In the genomic region with DNA sequence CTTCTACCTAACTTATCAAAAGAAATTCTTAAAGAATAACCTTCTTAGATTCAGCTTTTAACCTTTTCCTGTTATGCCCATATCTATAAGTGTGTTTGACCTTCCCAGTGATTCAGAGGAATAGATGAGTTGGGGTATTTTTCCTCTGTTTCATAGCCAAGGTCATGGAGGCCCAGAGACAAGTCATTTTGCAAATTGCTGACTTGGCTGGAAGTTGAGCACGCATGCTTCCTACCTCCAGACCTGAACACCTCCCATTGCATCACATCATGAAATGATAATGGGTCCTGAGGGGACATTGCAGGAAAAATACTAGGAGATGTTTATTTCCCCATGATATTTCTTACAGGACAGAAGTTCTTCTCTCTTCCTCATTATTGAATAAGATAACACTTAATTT, we compare ENCODE assay signal across 25 cellular contexts.
DNase-seq lines count a peak whose midpoint lies in the region; ATAC-seq, FAIRE-seq and TF ChIP-seq lines count a peak whose summit lies in the region.
"Had no signal": no experiment of that assay in that cellular context is flagged by ENCODE, and none has a peak within 500 bp of the region (broad histone marks: within the 10 kb centered on the region; RNA-seq: fewer than 3 reads in every experiment).

No MANE protein-coding gene starts in this region.

- H3K9me1 ChIP-seq in K562 (ENCODE audit: control insufficient read depth, insufficient read depth, low read length) = no peaks in the 10 kb centered on the region

- H3K4me3 ChIP-seq in HepG2 (replicated peaks in 1 of 3; ENCODE audit: insufficient read depth in 1 of 3, low read depth in 2 of 3, low read length in 3 of 3) (no peak overlapping the region), right lobe of liver (no peak overlapping the region), K562 (no peak overlapping the region), stomach (no peak overlapping the region)
- H3K4me3 ChIP-seq: BLaER1 had no signal

- 20% methylated on average over 1 of the region's 1 CpG for WGBS in HepG2 (ENCODE audit: low lambda C conversion rate)
- 53% methylated on average over 1 of the region's 1 CpG for WGBS in right lobe of liver (ENCODE audit: insufficient coverage, low coverage, low lambda C conversion rate, missing lambda C conversion rate)
- WGBS in K562 (ENCODE audit: insufficient coverage, low coverage, missing lambda C conversion rate) = 10% methylated on average over 1 of the region's 1 CpG
- 77 to 97% (median 91%) methylated on average over 1 of the region's 1 CpG for WGBS in stomach, 5 donors

- H3K9me3 ChIP-seq in HepG2 (ENCODE audit: low read length) (peaks cover 15% of the 10 kb centered on the region), right lobe of liver (peaks cover 0 to 6% (median 0%) of the 10 kb centered on the region in 4 donors), K562 (replicated peaks; ENCODE audit: control insufficient read depth, insufficient read depth, low read depth, low read length) (no peaks in the 10 kb centered on the region), stomach (peaks cover 0 to 18% (median 4%) of the 10 kb centered on the region in 4 donors)
- H3K9me3 ChIP-seq: BE2C had no signal

- TF ChIP-seq RAD21 in HepG2 (CRISPR knock-in tag; IDR thresholded peaks at IDR 0.05) (no peak), K562 (CRISPR knock-in tag; conservative IDR thresholded peaks at IDR 0.05 in 1 of 2, IDR thresholded peaks at IDR 0.05 in 1 of 2) (no peak)

- H3K4me3 Mint-ChIP-seq in neural crest cell = no peak overlapping the region
- H3K4me3 Mint-ChIP-seq: CD14-positive monocyte; CD4-positive, alpha-beta memory T cell; CD8-positive, alpha-beta memory T cell had no signal

- DNase-seq in HepG2 (ENCODE audit: low spot score) (no peak), right lobe of liver (no peak), OCI-M1 (lab: John Stamatoyannopoulos, UW) (peak; percentile 68), K562 (ENCODE audit: extremely low read depth in 1 of 4, low spot score in 3 of 4) (no peak), neural crest cell (ENCODE audit: low read depth, low spot score) (no peak), stomach (no peak), DMS79 (lab: John Stamatoyannopoulos, UW) (no peak), dermis blood vessel endothelial cell (no peak)
- DNase-seq: ACHN; BE2C; C1 segment of cervical spinal cord; CD4-positive, alpha-beta memory T cell; CD4-positive, CD25-positive, alpha-beta regulatory T cell; CD8-positive, alpha-beta memory T cell; COR-L47; DMS 273 treated with DMSO at 0.1 percent for 48 hours; DMS153; DMS53; DMS79 treated with DMSO at 0.1 percent for 48 hours; GF-D8 had no signal

- CTCF ChIA-PET in HepG2 (lab: Yijun Ruan, JAX; ENCODE audit: low intra/inter-chr PET ratio, low total read pairs) (no interaction called here), K562 (lab: Yijun Ruan, JAX; ENCODE audit: low intra/inter-chr PET ratio) (no interaction called here)

- TF ChIP-seq POLR2A in HepG2 (IDR thresholded peaks at IDR 0.05; ENCODE audit: insufficient read depth in 1 of 2, low read depth in 2 of 2, low read length in 2 of 2) (no peak), right lobe of liver (IDR thresholded peaks at IDR 0.05) (no peak), K562 (conservative IDR thresholded peaks at IDR 0.05) (no peak), stomach (IDR thresholded peaks at IDR 0.05) (no peak)

- H3K9ac ChIP-seq in HepG2 (ENCODE audit: insufficient read depth, low read depth, low read length) = no peak overlapping the region
- H3K9ac ChIP-seq in K562 (ENCODE audit: insufficient read depth in 1 of 2, low read depth in 2 of 2, low read length in 2 of 2) = no peak overlapping the region
- H3K9ac ChIP-seq: BLaER1 had no signal

- peaks cover 14% of the 10 kb centered on the region for H3K9me3 Mint-ChIP-seq in neural crest cell

- no peaks in the 10 kb centered on the region for H3K27me3 Mint-ChIP-seq in neural crest cell (ENCODE audit: low read depth)

- no peak for TF ChIP-seq CTCF in HepG2 (CRISPR knock-in tag; IDR thresholded peaks at IDR 0.05)
- TF ChIP-seq CTCF in right lobe of liver (IDR thresholded peaks at IDR 0.05) = no peak
- no peak for TF ChIP-seq CTCF in K562 (IDR thresholded peaks at IDR 0.05 in 2 of 3, conservative IDR thresholded peaks at IDR 0.05 in 1 of 3; ENCODE audit: insufficient read depth in 2 of 3, low read depth in 1 of 3, low read length in 3 of 3)
- no peak for TF ChIP-seq CTCF in neural crest cell (conservative IDR thresholded peaks at IDR 0.05)
- no peak for TF ChIP-seq CTCF in stomach (IDR thresholded peaks at IDR 0.05)

- no peak for ATAC-seq in HepG2
- ATAC-seq in right lobe of liver = no peak
- no peak for ATAC-seq in K562

- H3K4me1 Mint-ChIP-seq in neural crest cell = no peaks in the 10 kb centered on the region
- H3K4me1 Mint-ChIP-seq: CD14-positive monocyte had no signal

- H3K36me3 ChIP-seq in HepG2 (replicated peaks in 1 of 2; ENCODE audit: control insufficient read depth in 1 of 2, insufficient read depth in 2 of 2, low read length in 2 of 2) = no peaks in the 10 kb centered on the region
- H3K36me3 ChIP-seq in right lobe of liver = no peaks in the 10 kb centered on the region
- H3K36me3 ChIP-seq in K562 (ENCODE audit: control insufficient read depth, insufficient read depth, low read length) = no peaks in the 10 kb centered on the region
- no peaks in the 10 kb centered on the region for H3K36me3 ChIP-seq in stomach
- H3K36me3 ChIP-seq: BE2C, BLaER1 had no signal

- peaks cover 10% of the 10 kb centered on the region for H3K36me3 Mint-ChIP-seq in neural crest cell (ENCODE audit: low read depth)
- H3K36me3 Mint-ChIP-seq: CD14-positive monocyte; CD4-positive, CD25-positive, alpha-beta regulatory T cell had no signal

- H3K4me1 ChIP-seq in HepG2 (ENCODE audit: insufficient read depth, low read length) (no peaks in the 10 kb centered on the region), right lobe of liver (no peaks in the 10 kb centered on the region), K562 (replicated peaks in 1 of 2; ENCODE audit: control insufficient read depth in 2 of 2, insufficient read depth in 2 of 2, low read length in 2 of 2) (no peaks in the 10 kb centered on the region), stomach (peaks cover 0 to 4% (median 0%) of the 10 kb centered on the region in 4 donors)
- H3K4me1 ChIP-seq: BE2C, BLaER1 had no signal

- H3K27me3 ChIP-seq in HepG2 (ENCODE audit: control insufficient read depth in 1 of 2, insufficient read depth in 2 of 2, low read length in 2 of 2) = no peaks in the 10 kb centered on the region
- H3K27me3 ChIP-seq in right lobe of liver = no peaks in the 10 kb centered on the region
- no peaks in the 10 kb centered on the region for H3K27me3 ChIP-seq in K562 (ENCODE audit: control insufficient read depth in 2 of 2, insufficient read depth in 2 of 2, low read length in 2 of 2)
- no peaks in the 10 kb centered on the region for H3K27me3 ChIP-seq in stomach
- H3K27me3 ChIP-seq: BE2C, BLaER1 had no signal

- no peak overlapping the region for H3K27ac ChIP-seq in HepG2 (ENCODE audit: extremely low read length, insufficient read depth, low read length)
- no peak overlapping the region for H3K27ac ChIP-seq in right lobe of liver
- no peak overlapping the region for H3K27ac ChIP-seq in K562 (ENCODE audit: extremely low read depth, low read depth, low read length)
- no peak overlapping the region for H3K27ac ChIP-seq in stomach
- H3K27ac ChIP-seq: 22Rv1, BLaER1 had no signal

- TF ChIP-seq EP300 in HepG2 (IDR thresholded peaks at IDR 0.05; ENCODE audit: low read depth in 2 of 2, low read length in 2 of 2) (no peak), HepG2 (CRISPR knock-in tag; IDR thresholded peaks at IDR 0.05; ENCODE audit: borderline replicate concordance) (no peak), K562 (IDR thresholded peaks at IDR 0.05; ENCODE audit: low read length) (no peak), stomach (IDR thresholded peaks at IDR 0.05) (no peak)

- FAIRE-seq in HepG2 (lab: Jason Lieb, UNC) = no peak
- FAIRE-seq in K562 (lab: Jason Lieb, UNC) = peak; percentile 19
- FAIRE-seq: G401.6, GM12891 had no signal

- intact Hi-C loops in HepG2 (cut with micrococcal nuclease; ENCODE audit: unreplicated experiment) (no loop called here), right lobe of liver (cut with DNase I) (no loop called here), K562 (cut with micrococcal nuclease) (no loop called here), stomach (cut with DNase I; ENCODE audit: low total_unique reads) (no loop called here)

- POLR2A ChIA-PET in HepG2 (lab: Yijun Ruan, JAX) (no interaction called here), K562 (lab: Yijun Ruan, JAX) (no interaction called here)

- H4K20me1 ChIP-seq in HepG2 (ENCODE audit: insufficient read depth, low read length) = no peaks in the 10 kb centered on the region
- no peaks in the 10 kb centered on the region for H4K20me1 ChIP-seq in K562 (replicated peaks; ENCODE audit: control insufficient read depth, insufficient read depth, low read length)
- H4K20me1 ChIP-seq: BLaER1 had no signal

- H2AFZ ChIP-seq in HepG2 (ENCODE audit: low read length) (no peak overlapping the region), K562 (ENCODE audit: low read depth, low read length) (no peak overlapping the region)

- H3K79me2 ChIP-seq in HepG2 (ENCODE audit: insufficient read depth, low read length) = no peaks in the 10 kb centered on the region
- H3K79me2 ChIP-seq in K562 (ENCODE audit: control insufficient read depth, insufficient read depth, low read length) = no peaks in the 10 kb centered on the region

- no TSS peak for BruUV-seq in HepG2 (replicated peaks; lab: Mats Ljungman, UMichigan)
- no TSS peak for BruUV-seq in K562 (replicated peaks; lab: Mats Ljungman, UMichigan)

- peak overlapping the region; percentile 43 for H3K27ac Mint-ChIP-seq in neural crest cell (ENCODE audit: unreplicated experiment)
- H3K27ac Mint-ChIP-seq: CD14-positive monocyte; CD4-positive, alpha-beta memory T cell; CD4-positive, CD25-positive, alpha-beta regulatory T cell had no signal

- in situ Hi-C loops in HepG2 (cut with HindIII; ENCODE audit: extremely low pct_ligation_motif_present, low pct_unique_long_range_greater_than_20kb) (no loop called here), K562 (cut with MboI) (no loop called here)

- no peak overlapping the region for H3K4me2 ChIP-seq in HepG2 (ENCODE audit: low read depth, low read length)
- H3K4me2 ChIP-seq in K562 (ENCODE audit: insufficient read depth, low read length) = no peak overlapping the region
- H3K4me2 ChIP-seq: BLaER1 had no signal

TF ChIP-seq in K562, 482 proteins besides CTCF, POLR2A, EP300 and RAD21 (continues in another document):
- no peak for TF ChIP-seq ZSCAN29 (IDR thresholded peaks at IDR 0.05)
- TF ChIP-seq NCOA6 (IDR thresholded peaks at IDR 0.05) = no peak
- TF ChIP-seq MAFF (IDR thresholded peaks at IDR 0.05; ENCODE audit: low read length) = peak; percentile 51
- TF ChIP-seq GATA2 (CRISPR knock-in tag; IDR thresholded peaks at IDR 0.05) = no peak
- TF ChIP-seq SIN3A (IDR thresholded peaks at IDR 0.05; ENCODE audit: borderline replicate concordance in 2 of 2, control insufficient read depth in 1 of 2, low read depth in 2 of 2, low read length in 2 of 2) = no peak
- TF ChIP-seq CHCHD3 (CRISPR knock-in tag; IDR thresholded peaks at IDR 0.05) = no peak
- TF ChIP-seq FIP1L1 (IDR thresholded peaks at IDR 0.05; ENCODE audit: low read depth, low read length, poor library complexity, severe bottlenecking) = no peak
- no peak for TF ChIP-seq BCOR (IDR thresholded peaks at IDR 0.05)
- no peak for TF ChIP-seq ZBTB7A (IDR thresholded peaks at IDR 0.05; ENCODE audit: borderline replicate concordance, control insufficient read depth, low read depth, low read length)

Comparison
In these comparisons a context has a peak if more than half of its experiments do, and no peak if none do; other contexts are left out.
1. Of the 241 proteins assayed by ChIP-seq in both HepG2 and K562: peak only in HepG2: none; only in K562: none; in both: MAFF and MAFK; in neither: 239.